Comparison of ENCODE assay signal across 11 cellular contexts in genomic region chr4:56261027-56261426, GRCh38.
DNase-seq lines count a peak whose midpoint lies in the region; ATAC-seq, FAIRE-seq and TF ChIP-seq lines count a peak whose summit lies in the region.
"Had no signal": no experiment of that assay in that cellular context is flagged by ENCODE, and none has a peak within 500 bp of the region (broad histone marks: within the 10 kb centered on the region; RNA-seq: fewer than 3 reads in every experiment).

No MANE protein-coding gene starts in this region.

- intact Hi-C loops in breast epithelium (cut with DNase I; ENCODE audit: low total_unique reads): no loop called here

- peaks cover 0 to 9% of the 10 kb centered on the region in 2 donors for H3K9me3 ChIP-seq in breast epithelium
- H3K9me3 ChIP-seq: left lung, SK-N-SH had no signal

- no peak overlapping the region for H3K27ac ChIP-seq in caudate nucleus (ENCODE audit: low read depth, low read length)
- no peak overlapping the region for H3K27ac ChIP-seq in breast epithelium
- H3K27ac ChIP-seq: left lung had no signal

- peak; percentile 40 for DNase-seq in UCSD-AML1 (lab: John Stamatoyannopoulos, UW; ENCODE audit: unreplicated experiment)
- peak in 35 of 61 donors; percentile 0 to 78 (median 16) for DNase-seq in caudate nucleus (lab: John Stamatoyannopoulos, UW)
- peak; percentile 62 for DNase-seq in stimulated activated CD8-positive, alpha-beta memory T cell treated with anti-CD3 and anti-CD28 coated beads, Interleukin-4, amount 100 ng/mL, for 48 hours
- no peak for DNase-seq in breast epithelium (ENCODE audit: low spot score in 2 of 2)
- DNase-seq in kidney tubule cell (ENCODE audit: low spot score): no peak
- DNase-seq in RCC 7860 (ENCODE audit: low spot score): no peak
- DNase-seq: aorta, left lung, SK-N-SH had no signal

- no peaks in the 10 kb centered on the region for H3K36me3 ChIP-seq in breast epithelium
- H3K36me3 ChIP-seq: left lung had no signal

- H3K27me3 ChIP-seq in breast epithelium: no peaks in the 10 kb centered on the region
- H3K27me3 ChIP-seq: left lung had no signal

- no peak overlapping the region for H3K4me3 ChIP-seq in breast epithelium
- H3K4me3 ChIP-seq: left lung had no signal

- no peak for TF ChIP-seq CTCF in breast epithelium (IDR thresholded peaks at IDR 0.05)

- FAIRE-seq in RCC 7860 (lab: Jason Lieb, UNC): no peak

- ATAC-seq in GM21367 (IDR thresholded peaks at IDR 0.05; ENCODE audit: unreplicated experiment) (peak; percentile 82), HG02840 (IDR thresholded peaks at IDR 0.05; ENCODE audit: low FRiP score, unreplicated experiment) (no peak)
- ATAC-seq: left lung had no signal

- TF ChIP-seq POLR2A in breast epithelium (IDR thresholded peaks at IDR 0.05): no peak

- H3K4me1 ChIP-seq in breast epithelium: no peaks in the 10 kb centered on the region
- H3K4me1 ChIP-seq: left lung had no signal

Comparison
In these comparisons a context has a peak if more than half of its experiments do, and no peak if none do; other contexts are left out.
1. DNase-seq: peak in UCSD-AML1 (single experiment), caudate nucleus (35 of 61) and stimulated activated CD8-positive, alpha-beta memory T cell treated with anti-CD3 and anti-CD28 coated beads, Interleukin-4, amount 100 ng/mL, for 48 hours (single experiment); none in breast epithelium (0 of 2), kidney tubule cell (single experiment) and RCC 7860 (single experiment).